8 cellular contexts compared by ENCODE assay signal in the genomic region with DNA sequence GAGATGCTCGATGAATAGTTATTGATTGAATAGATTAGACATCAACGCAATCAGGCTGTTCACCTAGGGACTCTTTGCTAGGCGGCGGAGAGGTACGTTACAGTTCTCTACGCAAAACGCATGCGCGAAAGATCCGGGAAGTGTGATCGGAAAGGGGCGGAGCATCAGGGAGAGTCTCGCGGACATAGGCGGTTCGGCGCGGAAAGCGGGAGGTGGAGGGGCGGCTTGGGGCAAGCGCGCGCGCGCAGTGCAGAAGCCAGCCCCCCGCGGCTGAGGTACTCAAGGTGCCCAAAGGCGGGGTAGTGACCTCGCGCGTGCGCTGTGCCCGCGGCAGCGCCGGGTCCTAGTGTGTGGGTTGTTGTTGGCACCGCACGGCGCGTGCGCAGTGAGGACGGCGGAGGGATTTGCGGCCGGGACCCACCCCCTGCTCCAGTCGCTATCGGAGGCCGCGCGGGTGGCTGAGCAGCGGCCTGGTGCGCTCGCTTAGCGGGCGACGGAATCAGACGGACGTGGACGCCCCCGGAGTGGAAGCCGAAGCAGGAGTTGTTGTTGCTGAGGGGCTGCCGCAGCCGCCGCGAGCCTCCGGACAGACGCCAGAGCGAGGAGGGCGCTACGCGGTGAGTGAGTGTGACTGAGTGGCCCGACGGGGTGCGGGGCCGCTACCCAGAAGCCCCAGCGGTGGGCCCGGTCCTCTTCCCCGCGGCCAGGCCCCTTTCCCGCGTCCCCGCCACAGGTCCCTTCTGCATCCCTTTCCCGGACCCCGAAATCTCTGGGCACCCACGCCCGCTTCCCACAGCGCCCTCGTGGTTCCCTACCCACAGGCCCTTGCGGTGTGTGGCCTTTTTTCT. TPM values are rescaled to one million over a fixed set of nuclear protein-coding genes. Genes with fewer than 3 reads are reported as not detected.
DNase-seq lines count a peak whose midpoint lies in the region; FAIRE-seq and TF ChIP-seq lines count a peak whose summit lies in the region.

A gene with protein sequence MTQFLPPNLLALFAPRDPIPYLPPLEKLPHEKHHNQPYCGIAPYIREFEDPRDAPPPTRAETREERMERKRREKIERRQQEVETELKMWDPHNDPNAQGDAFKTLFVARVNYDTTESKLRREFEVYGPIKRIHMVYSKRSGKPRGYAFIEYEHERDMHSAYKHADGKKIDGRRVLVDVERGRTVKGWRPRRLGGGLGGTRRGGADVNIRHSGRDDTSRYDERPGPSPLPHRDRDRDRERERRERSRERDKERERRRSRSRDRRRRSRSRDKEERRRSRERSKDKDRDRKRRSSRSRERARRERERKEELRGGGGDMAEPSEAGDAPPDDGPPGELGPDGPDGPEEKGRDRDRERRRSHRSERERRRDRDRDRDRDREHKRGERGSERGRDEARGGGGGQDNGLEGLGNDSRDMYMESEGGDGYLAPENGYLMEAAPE (plus strand): TSS at position 432 of the 848 bp plus-strand sequence. CDS start 964 bp downstream, outside the sequence.

- peaks cover 5% of the 10 kb centered on the region for H3K79me1 ChIP-seq in neuronal stem cell (ENCODE audit: low read depth, low read length)

- no CpG with 5 or more reads among the region's 89 CpGs for whole genome bisulfite sequencing in neuronal stem cell (ENCODE audit: extremely low coverage in 2 of 2, insufficient read length in 2 of 2, insufficient replicate concordance in 1 of 2), 2 donors

- H3K14ac ChIP-seq in neuronal stem cell (ENCODE audit: low read length) = peak within 1 kb of the TSS; percentile 97

- H2AFZ ChIP-seq in neuronal stem cell (ENCODE audit: low read length) = peak within 1 kb of the TSS; percentile 89

- H3K9ac ChIP-seq in neuronal stem cell (ENCODE audit: low read depth, low read length, poor library complexity) = peak within 1 kb of the TSS; percentile 99

- H3K9me3 ChIP-seq in HEK293 (ENCODE audit: control insufficient read depth, insufficient read depth, low read depth, low read length) (no peaks in the 10 kb centered on the region), neuronal stem cell (replicated peaks in 1 of 2; ENCODE audit: control insufficient read depth in 2 of 2, insufficient read depth in 1 of 2, low read depth in 1 of 2, low read length in 2 of 2) (peaks cover 2 to 6% of the 10 kb centered on the region in 2 donors)

- peak within 1 kb of the TSS; percentile 87 for H3K4me2 ChIP-seq in neuronal stem cell (ENCODE audit: insufficient read depth, low read length, poor library complexity, severe bottlenecking)

- POLR2A ChIA-PET in HEK293 (lab: Yijun Ruan, JAX) = no interaction called here

- in situ Hi-C loops in SK-MEL-5 (cut with HindIII; ENCODE audit: low pct_unique_long_range_greater_than_20kb, low sequenced_read_pairs) = no loop called here

- H2BK12ac ChIP-seq in neuronal stem cell (ENCODE audit: low read length) = no peak within 1 kb of the TSS

- H3K23ac ChIP-seq in neuronal stem cell (ENCODE audit: low read depth, low read length, poor library complexity) = peak within 1 kb of the TSS; percentile 100

- H3K4me3 ChIP-seq in HEK293 (ENCODE audit: low read depth, low read length) = peak within 1 kb of the TSS; percentile 89
- H3K4me3 ChIP-seq in neuronal stem cell (ENCODE audit: low read length in 2 of 2) = peak within 1 kb of the TSS; percentile 96 to 97

- H3K4me1 ChIP-seq in HEK293 (ENCODE audit: control insufficient read depth, insufficient read depth, low read length) (peaks cover 5% of the 10 kb centered on the region; the same call in 1 of the 2 replicates), neuronal stem cell (ENCODE audit: control insufficient read depth in 2 of 2, insufficient read depth in 1 of 2, low read depth in 1 of 2, low read length in 2 of 2) (peaks cover 6 to 7% of the 10 kb centered on the region in 2 donors)

- H2BK15ac ChIP-seq in neuronal stem cell (ENCODE audit: low read length) = no peak within 1 kb of the TSS

- H3K36me3 ChIP-seq in HEK293 (ENCODE audit: control insufficient read depth in 2 of 2, insufficient read depth in 1 of 2, low read length in 2 of 2) (peaks cover 36 to 39% of the 10 kb centered on the region in 2 experiments), neuronal stem cell (replicated peaks in 1 of 2; ENCODE audit: control insufficient read depth in 2 of 2, insufficient read depth in 2 of 2, low read length in 2 of 2) (peaks cover 22 to 39% of the 10 kb centered on the region in 2 donors)

- H2AK5ac ChIP-seq in neuronal stem cell (ENCODE audit: low read depth, low read length) = peak within 1 kb of the TSS; percentile 32

- no peak within 1 kb of the TSS for H4K8ac ChIP-seq in neuronal stem cell (ENCODE audit: low read depth, low read length)

- CTCF ChIA-PET in HEK293 (lab: Yijun Ruan, JAX) = interaction anchor here (0.7 to 4.0 kb wide), 2 partner anchors 12 to 21 kb away, joined by 4 to 36 read pairs; no protein-coding TSS in a partner anchor

- TF ChIP-seq CTCF in HEK293 (tag by site-specific recombination; IDR thresholded peaks at IDR 0.05) = peak; percentile 65; the same call in 1 of the 2 replicates
- TF ChIP-seq CTCF in subcutaneous adipose tissue (IDR thresholded peaks at IDR 0.05; ENCODE audit: low read depth) = no peak

- H3K27ac ChIP-seq in HEK293 (ENCODE audit: extremely low read depth, low read depth, low read length) (peak within 1 kb of the TSS; percentile 92), neuronal stem cell (replicated peaks; ENCODE audit: low read length) (peak within 1 kb of the TSS; percentile 94)

- H3K27me3 ChIP-seq in neuronal stem cell (ENCODE audit: control insufficient read depth in 3 of 3, insufficient read depth in 3 of 3, low read depth in 1 of 3, low read length in 3 of 3) = peaks cover 0 to 4% (median 0%) of the 10 kb centered on the region in 3 experiments

- DNase-seq in MV-4-11 (lab: John Stamatoyannopoulos, UW) (peak; percentile 99), SK-MEL-5 (ENCODE audit: low read depth, low spot score) (peak; percentile 98), foreskin melanocyte (peak; percentile 98), neuronal stem cell (ENCODE audit: low spot score) (peak; percentile 99)
- DNase-seq in activated naive CD4-positive, alpha-beta T cell treated with Interleukin-2 at 50 U/mL for 16 hours = peak; percentile 99

- FAIRE-seq in G401.6 (lab: Jason Lieb, UNC) = peak; percentile 96

- H2BK120ac ChIP-seq in neuronal stem cell (ENCODE audit: low read depth, low read length) = no peak within 1 kb of the TSS

- no peak within 1 kb of the TSS for H4K91ac ChIP-seq in neuronal stem cell (ENCODE audit: low read depth, low read length, poor library complexity)

- peak within 1 kb of the TSS; percentile 95 for H2BK5ac ChIP-seq in neuronal stem cell (ENCODE audit: low read length)

- H3K18ac ChIP-seq in neuronal stem cell (ENCODE audit: low read length) = peak within 1 kb of the TSS; percentile 99

- H3K4ac ChIP-seq in neuronal stem cell (ENCODE audit: low read length) = no peak within 1 kb of the TSS

TF ChIP-seq in HEK293, 187 proteins besides CTCF, POLR2A, EP300 and RAD21 (continues in another document):
- no peak for TF ChIP-seq ZNF621 (tag by site-specific recombination; IDR thresholded peaks at IDR 0.05)
- TF ChIP-seq ZNF585B (tag by site-specific recombination; IDR thresholded peaks at IDR 0.05) = no peak
- peak; percentile 66 for TF ChIP-seq ZNF2 (tag by site-specific recombination; IDR thresholded peaks at IDR 0.05)
- TF ChIP-seq ZBTB48 (tag by site-specific recombination; IDR thresholded peaks at IDR 0.05) = peak; percentile 80; the same call in 1 of the 2 replicates
- TF ChIP-seq, protein P1, sequence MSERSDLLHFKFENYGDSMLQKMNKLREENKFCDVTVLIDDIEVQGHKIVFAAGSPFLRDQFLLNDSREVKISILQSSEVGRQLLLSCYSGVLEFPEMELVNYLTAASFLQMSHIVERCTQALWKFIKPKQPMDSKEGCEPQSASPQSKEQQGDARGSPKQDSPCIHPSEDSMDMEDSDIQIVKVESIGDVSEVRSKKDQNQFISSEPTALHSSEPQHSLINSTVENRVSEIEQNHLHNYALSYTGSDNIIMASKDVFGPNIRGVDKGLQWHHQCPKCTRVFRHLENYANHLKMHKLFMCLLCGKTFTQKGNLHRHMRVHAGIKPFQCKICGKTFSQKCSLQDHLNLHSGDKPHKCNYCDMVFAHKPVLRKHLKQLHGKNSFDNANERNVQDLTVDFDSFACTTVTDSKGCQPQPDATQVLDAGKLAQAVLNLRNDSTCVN (tag by site-specific recombination; optimal IDR thresholded peaks at IDR 0.05) = peak; percentile 99
- TF ChIP-seq MYNN (tag by site-specific recombination; IDR thresholded peaks at IDR 0.05; ENCODE audit: borderline replicate concordance) = no peak
- TF ChIP-seq ZNF629 (tag by site-specific recombination; IDR thresholded peaks at IDR 0.05) = peak; percentile 46
- TF ChIP-seq, protein P2, sequence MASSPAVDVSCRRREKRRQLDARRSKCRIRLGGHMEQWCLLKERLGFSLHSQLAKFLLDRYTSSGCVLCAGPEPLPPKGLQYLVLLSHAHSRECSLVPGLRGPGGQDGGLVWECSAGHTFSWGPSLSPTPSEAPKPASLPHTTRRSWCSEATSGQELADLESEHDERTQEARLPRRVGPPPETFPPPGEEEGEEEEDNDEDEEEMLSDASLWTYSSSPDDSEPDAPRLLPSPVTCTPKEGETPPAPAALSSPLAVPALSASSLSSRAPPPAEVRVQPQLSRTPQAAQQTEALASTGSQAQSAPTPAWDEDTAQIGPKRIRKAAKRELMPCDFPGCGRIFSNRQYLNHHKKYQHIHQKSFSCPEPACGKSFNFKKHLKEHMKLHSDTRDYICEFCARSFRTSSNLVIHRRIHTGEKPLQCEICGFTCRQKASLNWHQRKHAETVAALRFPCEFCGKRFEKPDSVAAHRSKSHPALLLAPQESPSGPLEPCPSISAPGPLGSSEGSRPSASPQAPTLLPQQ (tag by site-specific recombination; IDR thresholded peaks at IDR 0.05) = peak; percentile 99

RNA-seq across cellular contexts. Expression of the gene that starts here (rescaled TPM):
- total RNA-seq in SK-MEL-5 (2014; rRNA removed; shearing (Covaris generic)) = 141 and 179 TPM in 2 replicates
- 189 and 276 TPM in 2 replicates for polyA plus RNA-seq in SK-MEL-5 (2015; cell fraction: cytosol; rRNA removed)
- polyA plus RNA-seq in SK-MEL-5 (2015; cell fraction: nucleus; rRNA removed) = 1,879 and 2,064 TPM in 2 replicates
- 356 TPM for polyA plus RNA-seq in neuronal stem cell (2013, experiment 1 of 2)
- 365 TPM for polyA plus RNA-seq in neuronal stem cell (2013, experiment 2 of 2)
- 100 to 1,000 TPM; 122 to 164 (median 152) TPM for total RNA-seq in subcutaneous adipose tissue

Comparison
In these comparisons a context has a peak if more than half of its experiments do, and no peak if none do; other contexts are left out.
1. Peak in every context shown above with its lines: DNase-seq, H3K4me3 ChIP-seq and H3K27ac ChIP-seq.